18 cellular contexts compared by ENCODE assay signal in the genomic region with DNA sequence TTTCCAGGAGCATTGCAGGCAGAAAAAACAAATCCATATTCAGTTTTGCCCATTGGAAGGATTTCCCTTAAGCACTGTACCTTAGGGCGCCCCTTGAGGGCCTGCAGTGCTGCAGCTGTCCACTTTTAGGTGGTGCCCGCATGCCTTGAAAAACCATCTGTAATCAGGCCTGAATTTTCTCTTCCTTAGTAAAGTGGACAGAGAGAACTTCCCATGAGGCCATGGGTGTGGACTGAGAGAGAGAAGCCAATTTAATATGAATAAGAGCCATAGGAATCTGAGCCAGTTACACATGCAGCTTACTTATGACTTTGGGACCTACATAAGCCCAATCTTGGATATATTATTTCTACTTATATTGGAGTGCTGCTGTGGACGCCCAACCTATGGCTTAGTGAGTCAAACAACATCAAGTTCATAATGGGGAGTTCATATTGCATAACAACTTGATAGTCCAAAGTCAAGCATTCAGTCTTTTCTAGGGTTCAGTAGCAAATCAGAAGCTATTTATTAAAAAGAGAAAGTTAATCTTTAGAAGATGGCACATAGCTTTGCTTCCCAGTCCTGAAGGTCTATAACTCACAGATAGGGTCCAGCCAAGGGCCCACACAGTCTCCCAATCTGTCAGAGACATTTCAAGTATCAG. TPM values are rescaled to one million over a fixed set of nuclear protein-coding genes. Genes with fewer than 3 reads are reported as not detected.
DNase-seq lines count a peak whose midpoint lies in the region; ATAC-seq and TF ChIP-seq lines count a peak whose summit lies in the region.
"Had no signal": no experiment of that assay in that cellular context is flagged by ENCODE, and none has a peak within 500 bp of the region (broad histone marks: within the 10 kb centered on the region; RNA-seq: fewer than 3 reads in every experiment).

No MANE protein-coding gene starts in this region.

- H3K4me1 ChIP-seq in GM23338 (ENCODE audit: insufficient read depth): no peaks in the 10 kb centered on the region
- H3K4me1 ChIP-seq in endodermal cell (ENCODE audit: control insufficient read depth, insufficient read depth, low read length): no peaks in the 10 kb centered on the region
- no peaks in the 10 kb centered on the region for H3K4me1 ChIP-seq in mucosa of descending colon (ENCODE audit: low read depth)
- H3K4me1 ChIP-seq: BLaER1, Peyer's patch had no signal

- DNase-seq in AG09309 (ENCODE audit: low read depth): no peak
- DNase-seq in GM23338 (ENCODE audit: low spot score): no peak
- DNase-seq in endodermal cell: no peak
- no peak for DNase-seq in mucosa of descending colon
- no peak for DNase-seq in T-helper 1 cell
- DNase-seq in stimulated activated CD4-positive, alpha-beta T cell treated with anti-CD3 and anti-CD28 coated beads, Interleukin-2, amount 100 ng/mL, for 48 hours: no peak
- no peak for DNase-seq in GM13976 (ENCODE audit: low spot score)
- DNase-seq: Calu3; CD8-positive, alpha-beta T cell; DMS53; Karpas-422; NCI-H1436; NCI-H1930; NCI-H446; NCI-H69; Peyer's patch had no signal

- H3K4me1 Mint-ChIP-seq in GM23338: no peaks in the 10 kb centered on the region; the same call in 2 of the 3 replicates
- no peaks in the 10 kb centered on the region for H3K4me1 Mint-ChIP-seq in endodermal cell
- H3K4me1 Mint-ChIP-seq: IgD-negative memory B cell had no signal

- peaks cover 1% of the 10 kb centered on the region for H3K27me3 Mint-ChIP-seq in GM23338 (ENCODE audit: insufficient read depth, low read depth, poor library complexity)
- H3K27me3 Mint-ChIP-seq in endodermal cell (ENCODE audit: insufficient read depth): no peaks in the 10 kb centered on the region
- H3K27me3 Mint-ChIP-seq: IgD-negative memory B cell had no signal

- ATAC-seq in GM23338 (no peak), mucosa of descending colon (peak; percentile 33)
- ATAC-seq: CD8-positive, alpha-beta T cell had no signal

- H3K27ac Mint-ChIP-seq in GM23338 (no peak overlapping the region), endodermal cell (no peak overlapping the region)
- H3K27ac Mint-ChIP-seq: CD8-positive, alpha-beta T cell; IgD-negative memory B cell had no signal

- H3K9me3 ChIP-seq in endodermal cell (ENCODE audit: control insufficient read depth, low read length): peaks cover 31% of the 10 kb centered on the region
- peaks cover 6% of the 10 kb centered on the region for H3K9me3 ChIP-seq in mucosa of descending colon
- H3K9me3 ChIP-seq: Peyer's patch had no signal

- no peaks in the 10 kb centered on the region; the same call in 1 of the 2 replicates for H3K9me2 ChIP-seq in GM23338 (ENCODE audit: insufficient read depth)

- no peaks in the 10 kb centered on the region for H3F3A ChIP-seq in GM23338 (replicated peaks; ENCODE audit: low read depth)

- no peaks in the 10 kb centered on the region for H3K27me3 ChIP-seq in GM23338 (ENCODE audit: insufficient read depth)
- no peaks in the 10 kb centered on the region for H3K27me3 ChIP-seq in endodermal cell (ENCODE audit: control insufficient read depth, insufficient read depth, low read length, poor library complexity, severe bottlenecking)
- H3K27me3 ChIP-seq: BLaER1, Peyer's patch had no signal

- H3K4me3 ChIP-seq in AG09309 (ENCODE audit: control insufficient read depth, low read depth, low read length): no peak overlapping the region
- no peak overlapping the region for H3K4me3 ChIP-seq in GM23338
- H3K4me3 ChIP-seq in endodermal cell (ENCODE audit: low read length): no peak overlapping the region
- no peak overlapping the region for H3K4me3 ChIP-seq in mucosa of descending colon
- H3K4me3 ChIP-seq: BLaER1, Peyer's patch had no signal

- 91 to 94% methylated on average over 2 to 3 of the region's 3 CpGs for WGBS in endodermal cell (ENCODE audit: insufficient coverage in 1 of 2, insufficient read length in 1 of 2), 2 experiments

- H3K4me2 ChIP-seq in GM23338: no peak overlapping the region
- H3K4me2 ChIP-seq: BLaER1 had no signal

- H3K27ac ChIP-seq in GM23338 (ENCODE audit: low read depth) (no peak overlapping the region), endodermal cell (ENCODE audit: low read depth, low read length) (no peak overlapping the region)
- H3K27ac ChIP-seq: BLaER1 had no signal

- H2AFZ ChIP-seq in GM23338: no peak overlapping the region

- in situ Hi-C loops in GM13976 (cut with MboI; ENCODE audit: low sequenced_read_pairs, unreplicated experiment): no loop called here

- no peaks in the 10 kb centered on the region for H4K20me1 ChIP-seq in GM23338 (replicated peaks; ENCODE audit: insufficient read depth)
- H4K20me1 ChIP-seq: BLaER1 had no signal

- H3K36me3 Mint-ChIP-seq in GM23338 (ENCODE audit: low read depth) (peaks cover 34% of the 10 kb centered on the region; the same call in 2 of the 3 replicates), endodermal cell (ENCODE audit: low read depth) (peaks cover 31% of the 10 kb centered on the region)
- H3K36me3 Mint-ChIP-seq: CD8-positive, alpha-beta T cell had no signal

- intact Hi-C loops in mucosa of descending colon (cut with DNase I, micrococcal nuclease): no loop called here

- H3K79me2 ChIP-seq in GM23338 (replicated peaks; ENCODE audit: insufficient read depth): no peaks in the 10 kb centered on the region

- peaks cover 36% of the 10 kb centered on the region for H3K9me3 Mint-ChIP-seq in GM23338
- H3K9me3 Mint-ChIP-seq in endodermal cell: peaks cover 40% of the 10 kb centered on the region

- H3K9ac ChIP-seq in endodermal cell (ENCODE audit: extremely low read depth, low read length, poor library complexity, severe bottlenecking): no peak overlapping the region
- H3K9ac ChIP-seq: BLaER1 had no signal

- TF ChIP-seq CTCF in AG09309 (IDR thresholded peaks at IDR 0.05; ENCODE audit: control insufficient read depth, insufficient read depth, low read depth, low read length, missing control alignments): peak; percentile 5
- peak; percentile 25 to 27; a peak in 2 of 4 replicates for TF ChIP-seq CTCF in GM23338 (conservative IDR thresholded peaks at IDR 0.05; ENCODE audit: low read depth in 2 of 2)
- peak; percentile 33 for TF ChIP-seq CTCF in endodermal cell (conservative IDR thresholded peaks at IDR 0.05)
- no peak for TF ChIP-seq CTCF in mucosa of descending colon (IDR thresholded peaks at IDR 0.05)
- TF ChIP-seq CTCF in GM13976 (IDR thresholded peaks at IDR 0.05; ENCODE audit: borderline replicate concordance, control extremely low read depth, extremely low read depth, insufficient read depth, missing control alignments): no peak

- H3K36me3 ChIP-seq in GM23338 (ENCODE audit: insufficient read depth) (peaks cover 14% of the 10 kb centered on the region; the same call in 1 of the 2 replicates), endodermal cell (ENCODE audit: control insufficient read depth, insufficient read depth, low read length) (no peaks in the 10 kb centered on the region), mucosa of descending colon (ENCODE audit: low read depth) (no peaks in the 10 kb centered on the region)
- H3K36me3 ChIP-seq: BLaER1, Peyer's patch had no signal

- H3K4me3 Mint-ChIP-seq in GM23338: no peak overlapping the region
- H3K4me3 Mint-ChIP-seq in endodermal cell: no peak overlapping the region
- H3K4me3 Mint-ChIP-seq: CD8-positive, alpha-beta T cell; IgD-negative memory B cell had no signal

TF ChIP-seq in GM23338, 12 proteins besides CTCF, POLR2A, EP300 and RAD21 (continues in another document):
- TF ChIP-seq, protein P1, sequence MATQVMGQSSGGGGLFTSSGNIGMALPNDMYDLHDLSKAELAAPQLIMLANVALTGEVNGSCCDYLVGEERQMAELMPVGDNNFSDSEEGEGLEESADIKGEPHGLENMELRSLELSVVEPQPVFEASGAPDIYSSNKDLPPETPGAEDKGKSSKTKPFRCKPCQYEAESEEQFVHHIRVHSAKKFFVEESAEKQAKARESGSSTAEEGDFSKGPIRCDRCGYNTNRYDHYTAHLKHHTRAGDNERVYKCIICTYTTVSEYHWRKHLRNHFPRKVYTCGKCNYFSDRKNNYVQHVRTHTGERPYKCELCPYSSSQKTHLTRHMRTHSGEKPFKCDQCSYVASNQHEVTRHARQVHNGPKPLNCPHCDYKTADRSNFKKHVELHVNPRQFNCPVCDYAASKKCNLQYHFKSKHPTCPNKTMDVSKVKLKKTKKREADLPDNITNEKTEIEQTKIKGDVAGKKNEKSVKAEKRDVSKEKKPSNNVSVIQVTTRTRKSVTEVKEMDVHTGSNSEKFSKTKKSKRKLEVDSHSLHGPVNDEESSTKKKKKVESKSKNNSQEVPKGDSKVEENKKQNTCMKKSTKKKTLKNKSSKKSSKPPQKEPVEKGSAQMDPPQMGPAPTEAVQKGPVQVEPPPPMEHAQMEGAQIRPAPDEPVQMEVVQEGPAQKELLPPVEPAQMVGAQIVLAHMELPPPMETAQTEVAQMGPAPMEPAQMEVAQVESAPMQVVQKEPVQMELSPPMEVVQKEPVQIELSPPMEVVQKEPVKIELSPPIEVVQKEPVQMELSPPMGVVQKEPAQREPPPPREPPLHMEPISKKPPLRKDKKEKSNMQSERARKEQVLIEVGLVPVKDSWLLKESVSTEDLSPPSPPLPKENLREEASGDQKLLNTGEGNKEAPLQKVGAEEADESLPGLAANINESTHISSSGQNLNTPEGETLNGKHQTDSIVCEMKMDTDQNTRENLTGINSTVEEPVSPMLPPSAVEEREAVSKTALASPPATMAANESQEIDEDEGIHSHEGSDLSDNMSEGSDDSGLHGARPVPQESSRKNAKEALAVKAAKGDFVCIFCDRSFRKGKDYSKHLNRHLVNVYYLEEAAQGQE (IDR thresholded peaks at IDR 0.05; ENCODE audit: unreplicated experiment): no peak
- TF ChIP-seq JUNB (IDR thresholded peaks at IDR 0.05; ENCODE audit: unreplicated experiment) (no peak), STAT1 (IDR thresholded peaks at IDR 0.05; ENCODE audit: unreplicated experiment) (no peak), ZNF331 (CRISPR knock-in tag; IDR thresholded peaks at IDR 0.05; ENCODE audit: low read depth) (no peak)
- TF ChIP-seq, protein P2, sequence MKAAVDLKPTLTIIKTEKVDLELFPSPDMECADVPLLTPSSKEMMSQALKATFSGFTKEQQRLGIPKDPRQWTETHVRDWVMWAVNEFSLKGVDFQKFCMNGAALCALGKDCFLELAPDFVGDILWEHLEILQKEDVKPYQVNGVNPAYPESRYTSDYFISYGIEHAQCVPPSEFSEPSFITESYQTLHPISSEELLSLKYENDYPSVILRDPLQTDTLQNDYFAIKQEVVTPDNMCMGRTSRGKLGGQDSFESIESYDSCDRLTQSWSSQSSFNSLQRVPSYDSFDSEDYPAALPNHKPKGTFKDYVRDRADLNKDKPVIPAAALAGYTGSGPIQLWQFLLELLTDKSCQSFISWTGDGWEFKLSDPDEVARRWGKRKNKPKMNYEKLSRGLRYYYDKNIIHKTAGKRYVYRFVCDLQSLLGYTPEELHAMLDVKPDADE (IDR thresholded peaks at IDR 0.05): no peak

RNA-seq across cellular contexts. Expression of a gene that starts 11.1 kb away (rescaled TPM):
- total RNA-seq in GM23338 (2014; rRNA removed; shearing (Covaris generic)): 11.9 and 15.1 TPM in 2 replicates
- 6.1 and 7.5 TPM in 2 replicates for polyA plus RNA-seq in GM23338 (2016; fragmentation: Nextera tagmentation; extraction: Ambion mirVana)
- total RNA-seq in endodermal cell (10 to 100 TPM in 1 of 2 donors, 1 to 10 TPM in 1; 9.3 to 22.1 TPM), mucosa of descending colon (10 to 100 TPM; 60.9 to 74.3 (median 72.8) TPM)
- polyA plus RNA-seq in endodermal cell (2013, experiment 1 of 2): 7.5 TPM
- 7.7 TPM for polyA plus RNA-seq in endodermal cell (2013, experiment 2 of 2)

Comparison
In these comparisons a context has a peak if more than half of its experiments do, and no peak if none do; other contexts are left out.
1. CTCF ChIP-seq: peak in AG09309 (single experiment), GM23338 (2 of 2) and endodermal cell (single experiment); none in mucosa of descending colon (single experiment) and GM13976 (single experiment).